19 cellular contexts compared by ENCODE assay signal in the genomic region with DNA sequence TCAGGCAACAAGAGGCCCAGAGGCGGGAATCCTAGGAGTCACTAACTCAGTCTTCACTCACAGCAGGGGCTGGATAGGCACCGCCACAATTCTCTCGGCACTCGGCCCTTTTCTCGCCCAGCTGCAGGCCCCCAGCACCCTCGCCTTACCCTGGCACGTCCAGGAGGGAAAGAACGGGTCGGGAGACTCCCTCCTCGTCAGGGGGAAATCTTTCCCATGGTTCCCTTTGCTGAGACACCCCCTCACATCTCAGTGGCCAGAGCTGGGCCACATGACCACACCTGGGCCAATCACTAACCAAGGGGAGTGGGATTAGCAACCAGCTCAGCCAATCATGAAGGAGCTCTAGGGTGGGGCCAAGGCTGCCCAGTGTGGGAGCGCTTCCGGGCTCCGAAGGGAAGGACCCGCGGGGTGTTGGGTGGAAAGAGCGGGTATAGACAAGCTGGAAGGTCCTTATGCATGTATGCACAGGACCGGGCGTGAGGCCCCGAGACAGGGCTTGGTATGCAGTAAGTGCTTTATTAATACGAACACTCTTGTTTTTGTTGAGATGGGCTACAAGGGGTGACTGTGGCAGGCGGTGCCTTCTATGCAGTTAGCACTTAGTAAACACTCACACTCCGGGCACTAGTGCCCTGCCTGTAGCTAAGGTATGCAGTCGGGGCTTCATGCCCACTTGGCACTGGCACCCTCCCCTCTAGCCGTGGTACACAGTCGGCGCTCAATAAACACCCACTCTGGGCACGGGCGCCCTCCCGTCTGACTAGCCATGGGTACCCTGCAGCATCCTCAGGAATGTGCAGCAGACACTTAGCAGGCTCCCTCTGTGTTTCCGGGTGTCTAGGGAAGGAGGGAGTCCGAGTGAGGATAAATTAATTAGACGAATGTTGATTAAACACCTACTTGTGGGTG. TPM values are rescaled to one million over a fixed set of nuclear protein-coding genes. Genes with fewer than 3 reads are reported as not detected.
A peak's percentile ranks its signal among the peaks of the same experiment; 100 is the strongest.
DNase-seq lines count a peak whose midpoint lies in the region; ATAC-seq and TF ChIP-seq lines count a peak whose summit lies in the region.
"Had no signal": no experiment of that assay in that cellular context is flagged by ENCODE, and none has a peak within 500 bp of the region (broad histone marks: within the 10 kb centered on the region; RNA-seq: fewer than 3 reads in every experiment).

No MANE protein-coding gene starts in this region.

- TF ChIP-seq CTCF in WTC11 (IDR thresholded peaks at IDR 0.05), result no peak
- no peak for TF ChIP-seq CTCF in omental fat pad (IDR thresholded peaks at IDR 0.05)
- no peak for TF ChIP-seq CTCF in GM13976 (IDR thresholded peaks at IDR 0.05; ENCODE audit: borderline replicate concordance, control extremely low read depth, extremely low read depth, insufficient read depth, missing control alignments)

- no peaks in the 10 kb centered on the region for H3K4me1 Mint-ChIP-seq in WTC11
- H3K4me1 Mint-ChIP-seq: activated CD4-positive, alpha-beta memory T cell treated with anti-CD3 and anti-CD28 coated beads, Interleukin-2, amount 10 ng/mL, durations not matched to agents 7 days and 5 days had no signal

- no peak overlapping the region for H3K4me3 Mint-ChIP-seq in WTC11
- H3K4me3 Mint-ChIP-seq: activated CD4-positive, alpha-beta memory T cell treated with anti-CD3 and anti-CD28 coated beads, Interleukin-2, amount 10 ng/mL, durations not matched to agents 7 days and 5 days; brain had no signal

- POLR2A ChIA-PET in WTC11 (lab: Charles Lee), result no interaction called here

- peaks cover 13% of the 10 kb centered on the region for H3K36me3 Mint-ChIP-seq in WTC11

- DNase-seq in DMS53 (lab: John Stamatoyannopoulos, UW) (peak; percentile 96), NCI-H128 (lab: John Stamatoyannopoulos, UW; ENCODE audit: unreplicated experiment) (peak; percentile 50), WTC11 (ENCODE audit: low spot score) (no peak), omental fat pad (ENCODE audit: low spot score) (no peak), NCI-H2029 (lab: John Stamatoyannopoulos, UW) (no peak), GM13976 (ENCODE audit: low spot score) (no peak)
- DNase-seq: activated CD4-positive, alpha-beta memory T cell treated with anti-CD3 and anti-CD28 coated beads, Interleukin-2, amount 10 ng/mL, durations not matched to agents 7 days and 5 days; activated gamma-delta T cell; effector memory CD4-positive, alpha-beta T cell; foreskin melanocyte; KBM-7; mammary epithelial cell; NCI-H2029 treated with DMSO at 0.1 percent for 48 hours; NK-92 treated with Interleukin-12 subunit alpha and Interleukin-12 subunit beta, amount 100 ng/mL, for 24 hours; right lobe of liver; substantia nigra had no signal

- CTCF ChIA-PET in WTC11 (lab: Charles Lee), result no interaction called here

- no peak; the same call in 1 of the 2 replicates for ATAC-seq in WTC11
- ATAC-seq in omental fat pad (ENCODE audit: low FRiP score), result peak; percentile 13
- no peak for ATAC-seq in HG03025 (IDR thresholded peaks at IDR 0.05; ENCODE audit: low FRiP score, unreplicated experiment)
- ATAC-seq in HG03565 (IDR thresholded peaks at IDR 0.05; ENCODE audit: unreplicated experiment), result no peak

- in situ Hi-C loops in GM13976 (cut with MboI; ENCODE audit: low sequenced_read_pairs, unreplicated experiment), result no loop called here

- H3K27me3 Mint-ChIP-seq in WTC11 (ENCODE audit: low read depth), result peaks cover 6% of the 10 kb centered on the region

- peaks cover 16% of the 10 kb centered on the region for H3K9me3 Mint-ChIP-seq in WTC11

- no peak overlapping the region for H3K27ac Mint-ChIP-seq in WTC11
- H3K27ac Mint-ChIP-seq: activated CD4-positive, alpha-beta memory T cell treated with anti-CD3 and anti-CD28 coated beads, Interleukin-2, amount 10 ng/mL, durations not matched to agents 7 days and 5 days; brain had no signal

TF ChIP-seq in WTC11, 78 proteins besides CTCF, POLR2A, EP300 and RAD21:
- TF ChIP-seq, protein P1, sequence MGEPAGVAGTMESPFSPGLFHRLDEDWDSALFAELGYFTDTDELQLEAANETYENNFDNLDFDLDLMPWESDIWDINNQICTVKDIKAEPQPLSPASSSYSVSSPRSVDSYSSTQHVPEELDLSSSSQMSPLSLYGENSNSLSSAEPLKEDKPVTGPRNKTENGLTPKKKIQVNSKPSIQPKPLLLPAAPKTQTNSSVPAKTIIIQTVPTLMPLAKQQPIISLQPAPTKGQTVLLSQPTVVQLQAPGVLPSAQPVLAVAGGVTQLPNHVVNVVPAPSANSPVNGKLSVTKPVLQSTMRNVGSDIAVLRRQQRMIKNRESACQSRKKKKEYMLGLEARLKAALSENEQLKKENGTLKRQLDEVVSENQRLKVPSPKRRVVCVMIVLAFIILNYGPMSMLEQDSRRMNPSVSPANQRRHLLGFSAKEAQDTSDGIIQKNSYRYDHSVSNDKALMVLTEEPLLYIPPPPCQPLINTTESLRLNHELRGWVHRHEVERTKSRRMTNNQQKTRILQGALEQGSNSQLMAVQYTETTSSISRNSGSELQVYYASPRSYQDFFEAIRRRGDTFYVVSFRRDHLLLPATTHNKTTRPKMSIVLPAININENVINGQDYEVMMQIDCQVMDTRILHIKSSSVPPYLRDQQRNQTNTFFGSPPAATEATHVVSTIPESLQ (CRISPR knock-in tag; IDR thresholded peaks at IDR 0.05), result no peak
- TF ChIP-seq, protein P2, sequence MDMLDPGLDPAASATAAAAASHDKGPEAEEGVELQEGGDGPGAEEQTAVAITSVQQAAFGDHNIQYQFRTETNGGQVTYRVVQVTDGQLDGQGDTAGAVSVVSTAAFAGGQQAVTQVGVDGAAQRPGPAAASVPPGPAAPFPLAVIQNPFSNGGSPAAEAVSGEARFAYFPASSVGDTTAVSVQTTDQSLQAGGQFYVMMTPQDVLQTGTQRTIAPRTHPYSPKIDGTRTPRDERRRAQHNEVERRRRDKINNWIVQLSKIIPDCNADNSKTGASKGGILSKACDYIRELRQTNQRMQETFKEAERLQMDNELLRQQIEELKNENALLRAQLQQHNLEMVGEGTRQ (CRISPR knock-in tag; IDR thresholded peaks at IDR 0.05), result peak; percentile 66
- TF ChIP-seq GRHL2 (CRISPR knock-in tag; IDR thresholded peaks at IDR 0.05; ENCODE audit: insufficient replicate concordance, severe bottlenecking) (no peak), TEAD4 (CRISPR knock-in tag; IDR thresholded peaks at IDR 0.05) (no peak), NFYB (CRISPR knock-in tag; conservative IDR thresholded peaks at IDR 0.05; ENCODE audit: low read depth) (peak; percentile 65), NR3C1 (CRISPR knock-in tag; conservative IDR thresholded peaks at IDR 0.05; ENCODE audit: low read depth) (no peak)

RNA-seq across cellular contexts. Expression of a gene that starts 40.3 kb away (rescaled TPM):
- 0.77 to 0.87 TPM (median 0.80 TPM) in 3 replicates for total RNA-seq in WTC11 (2021)
- total RNA-seq in omental fat pad, result 10 to 100 TPM; 34.3 to 98.6 (median 52.4) TPM
- total RNA-seq: mammary epithelial cell had no signal

Comparison
In these comparisons a context has a peak if more than half of its experiments do, and no peak if none do; other contexts are left out.
1. DNase-seq: peak in DMS53 (single experiment) and NCI-H128 (single experiment); none in WTC11 (single experiment), omental fat pad (single experiment), NCI-H2029 (single experiment) and GM13976 (single experiment).
2. RNA of a gene that starts 40.3 kb away (total RNA-seq): 34.3 to 98.6 TPM in omental fat pad; 0.77 to 0.87 TPM in WTC11; every median in the first group is over 10 times any median in the second.